In the genomic region with DNA sequence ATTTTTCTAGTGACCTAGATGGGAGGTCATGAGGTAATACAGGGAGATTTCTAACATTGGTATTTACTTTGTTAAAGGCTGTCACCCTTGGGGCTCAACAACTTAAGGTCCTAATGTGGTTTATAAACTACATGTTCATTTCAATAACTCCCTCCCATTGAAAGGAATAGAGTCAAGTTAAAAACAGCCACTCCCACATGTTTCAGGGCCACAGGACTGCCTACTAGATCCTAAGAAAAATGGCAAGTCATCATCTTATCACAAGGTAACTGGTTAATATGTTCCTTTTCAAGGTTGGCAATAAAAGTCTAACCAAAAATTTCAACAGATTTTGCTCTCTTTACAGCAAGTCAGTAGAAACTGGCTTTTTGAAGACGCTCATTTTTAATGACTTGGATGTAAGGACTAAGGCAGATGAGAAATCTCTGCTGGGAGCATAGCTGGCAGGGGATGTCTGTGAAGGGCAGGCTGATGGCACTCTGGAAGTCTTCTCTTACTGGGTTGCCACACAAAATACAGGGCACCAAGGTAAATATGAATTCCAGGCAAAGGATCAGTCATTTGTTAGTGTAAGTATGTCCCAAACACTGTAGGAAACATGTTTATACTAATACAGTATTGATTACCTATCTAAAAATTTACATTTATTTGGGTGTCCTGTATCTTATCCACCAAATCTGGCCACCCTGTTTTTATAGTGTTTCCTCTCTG, we compare ENCODE assay signal across 20 cellular contexts. TPM values are rescaled to one million over a fixed set of nuclear protein-coding genes. Genes with fewer than 3 reads are reported as not detected.
"Had no signal": no experiment of that assay in that cellular context is flagged by ENCODE, and none has a peak within 500 bp of the region (broad histone marks: within the 10 kb centered on the region; RNA-seq: fewer than 3 reads in every experiment).

No MANE protein-coding gene starts in this region.

RNA-seq across cellular contexts. Expression of gene GSTA5, which starts 13.4 kb away (rescaled TPM):
- total RNA-seq: naive thymus-derived CD4-positive, alpha-beta T cell; natural killer cell; occipital lobe; osteoblast; ovary; posterior vena cava; prostate gland; pulmonary artery endothelial cell; right atrium auricular region; sciatic nerve; smooth muscle cell; spleen; suprapubic skin; thoracic aorta; thyroid gland; tibial nerve; upper lobe of left lung; ureter; vagina had no signal
- polyA plus RNA-seq: naive thymus-derived CD4-positive, alpha-beta T cell; neural cell; ovary; smooth muscle cell; spleen had no signal

RNA-seq across cellular contexts. Expression of gene GSTA1, which starts 23.6 kb away (rescaled TPM):
- total RNA-seq: naive thymus-derived CD4-positive, alpha-beta T cell; natural killer cell; osteoblast; posterior vena cava; pulmonary artery endothelial cell; right atrium auricular region; spleen; suprapubic skin; thoracic aorta; tibial nerve; ureter had no signal
- polyA plus RNA-seq: naive thymus-derived CD4-positive, alpha-beta T cell; neural cell had no signal
